17 cellular contexts compared by ENCODE assay signal in genomic region chr10:43375401-43376020, GRCh38. TPM values are rescaled to one million over a fixed set of nuclear protein-coding genes. Genes with fewer than 3 reads are reported as not detected.
DNase-seq lines count a peak whose midpoint lies in the region; ATAC-seq and TF ChIP-seq lines count a peak whose summit lies in the region.
"Had no signal": no experiment of that assay in that cellular context is flagged by ENCODE, and none has a peak within 500 bp of the region (broad histone marks: within the 10 kb centered on the region; RNA-seq: fewer than 3 reads in every experiment).

No MANE protein-coding gene starts in this region.

- H3K36me3 ChIP-seq in aorta (ENCODE audit: control insufficient read depth in 1 of 2, insufficient read depth in 2 of 2, low read length in 1 of 2) = no peaks in the 10 kb centered on the region
- H3K36me3 ChIP-seq: BLaER1 had no signal

- POLR2A ChIA-PET in activated CD8-positive, alpha-beta T cell treated with anti-CD3 and anti-CD28 coated beads for 36 hours (lab: Charles Lee) = interaction anchor here (1.1 to 1.5 kb wide), 3 partner anchors 9 to 13 kb away, joined by 3 to 5 read pairs (median 3); no protein-coding TSS in a partner anchor

- H3K4me1 ChIP-seq in aorta (ENCODE audit: control insufficient read depth in 1 of 2, insufficient read depth in 2 of 2, low read length in 2 of 2) = no peaks in the 10 kb centered on the region

- H3K4me1 Mint-ChIP-seq in progenitor cell of endocrine pancreas (ENCODE audit: low read depth) = peaks cover 20% of the 10 kb centered on the region
- peaks cover 3% of the 10 kb centered on the region for H3K4me1 Mint-ChIP-seq in T-helper 2 cell treated with Interferon-gamma antibody and Interleukin-4, amounts not matched to agents 5 μg/mL and 100 μg/mL, for 36 hours (ENCODE audit: low read depth)
- H3K4me1 Mint-ChIP-seq in activated CD8-positive, alpha-beta T cell treated with anti-CD3 and anti-CD28 coated beads for 36 hours (ENCODE audit: low read depth) = peaks cover 13% of the 10 kb centered on the region

- no peaks in the 10 kb centered on the region for H3K9me3 Mint-ChIP-seq in progenitor cell of endocrine pancreas (ENCODE audit: low read depth)
- H3K9me3 Mint-ChIP-seq in T-helper 2 cell treated with Interferon-gamma antibody and Interleukin-4, amounts not matched to agents 5 μg/mL and 100 μg/mL, for 36 hours = no peaks in the 10 kb centered on the region
- H3K9me3 Mint-ChIP-seq in activated CD8-positive, alpha-beta T cell treated with anti-CD3 and anti-CD28 coated beads for 36 hours = no peaks in the 10 kb centered on the region
- H3K9me3 Mint-ChIP-seq: CD8-positive, alpha-beta memory T cell had no signal

- no peak overlapping the region for H3K27ac ChIP-seq in aorta (ENCODE audit: low read depth in 1 of 2, low read length in 2 of 2)
- H3K27ac ChIP-seq: BLaER1, SK-N-MC had no signal

- peak overlapping the region; percentile 73 for H3K27ac Mint-ChIP-seq in progenitor cell of endocrine pancreas
- H3K27ac Mint-ChIP-seq in T-helper 2 cell treated with Interferon-gamma antibody and Interleukin-4, amounts not matched to agents 5 μg/mL and 100 μg/mL, for 36 hours = no peak overlapping the region
- no peak overlapping the region for H3K27ac Mint-ChIP-seq in activated CD8-positive, alpha-beta T cell treated with anti-CD3 and anti-CD28 coated beads for 36 hours

- no peak overlapping the region for H3K4me3 ChIP-seq in aorta (ENCODE audit: low read length in 2 of 2)
- H3K4me3 ChIP-seq: BLaER1, SK-N-MC had no signal

- CTCF ChIA-PET in activated CD8-positive, alpha-beta T cell treated with anti-CD3 and anti-CD28 coated beads for 36 hours (lab: Charles Lee) = no interaction called here

- peak; percentile 67 for ATAC-seq in left colon
- ATAC-seq in aorta (ENCODE audit: low FRiP score) = no peak
- no peak for ATAC-seq in activated CD8-positive, alpha-beta T cell treated with anti-CD3 and anti-CD28 coated beads for 36 hours

- H3K9me3 ChIP-seq in aorta (ENCODE audit: control insufficient read depth, low read length) = no peaks in the 10 kb centered on the region
- H3K9me3 ChIP-seq: BLaER1 had no signal

- H3K27me3 ChIP-seq in aorta (ENCODE audit: control insufficient read depth in 1 of 2, insufficient read depth in 2 of 2, low read length in 1 of 2) = no peaks in the 10 kb centered on the region
- H3K27me3 ChIP-seq: BLaER1 had no signal

- TF ChIP-seq CTCF in progenitor cell of endocrine pancreas (IDR thresholded peaks at IDR 0.05; ENCODE audit: unreplicated experiment) = no peak
- TF ChIP-seq CTCF in activated CD8-positive, alpha-beta T cell treated with anti-CD3 and anti-CD28 coated beads for 36 hours (IDR thresholded peaks at IDR 0.05) = no peak

- intact Hi-C loops in left colon (cut with DNase I, micrococcal nuclease) (no loop called here), aorta (cut with DNase I) (no loop called here)
- intact Hi-C loops in activated CD8-positive, alpha-beta T cell treated with anti-CD3 and anti-CD28 coated beads for 36 hours (cut with micrococcal nuclease) = no loop called here

- no peaks in the 10 kb centered on the region for H3K36me3 Mint-ChIP-seq in progenitor cell of endocrine pancreas (ENCODE audit: insufficient read depth)
- no peaks in the 10 kb centered on the region for H3K36me3 Mint-ChIP-seq in T-helper 2 cell treated with Interferon-gamma antibody and Interleukin-4, amounts not matched to agents 5 μg/mL and 100 μg/mL, for 36 hours (ENCODE audit: low read depth)
- H3K36me3 Mint-ChIP-seq in activated CD8-positive, alpha-beta T cell treated with anti-CD3 and anti-CD28 coated beads for 36 hours (ENCODE audit: low read depth) = no peaks in the 10 kb centered on the region
- H3K36me3 Mint-ChIP-seq: CD8-positive, alpha-beta memory T cell had no signal

- no peaks in the 10 kb centered on the region for H3K27me3 Mint-ChIP-seq in progenitor cell of endocrine pancreas
- H3K27me3 Mint-ChIP-seq in T-helper 2 cell treated with Interferon-gamma antibody and Interleukin-4, amounts not matched to agents 5 μg/mL and 100 μg/mL, for 36 hours (ENCODE audit: low read depth) = no peaks in the 10 kb centered on the region
- H3K27me3 Mint-ChIP-seq in activated CD8-positive, alpha-beta T cell treated with anti-CD3 and anti-CD28 coated beads for 36 hours = no peaks in the 10 kb centered on the region

- H3K4me3 Mint-ChIP-seq in progenitor cell of endocrine pancreas (ENCODE audit: low read depth) = no peak overlapping the region
- H3K4me3 Mint-ChIP-seq in T-helper 2 cell treated with Interferon-gamma antibody and Interleukin-4, amounts not matched to agents 5 μg/mL and 100 μg/mL, for 36 hours = no peak overlapping the region
- H3K4me3 Mint-ChIP-seq in activated CD8-positive, alpha-beta T cell treated with anti-CD3 and anti-CD28 coated beads for 36 hours = no peak overlapping the region

- 86% methylated on average over 11 to 12 of the region's 12 CpGs for WGBS in aorta, 2 donors

- DNase-seq in HT-29 (ENCODE audit: low spot score) (peak; percentile 64), left colon (no peak), progenitor cell of endocrine pancreas (ENCODE audit: low spot score, unreplicated experiment) (no peak), aorta (peak; percentile 26 to 67), activated gamma-delta T cell (lab: John Stamatoyannopoulos, UW) (no peak)
- no peak for DNase-seq in T-helper 2 cell treated with Interferon-gamma antibody and Interleukin-4, amounts not matched to agents 5 μg/mL and 100 μg/mL, for 36 hours (ENCODE audit: low spot score)
- DNase-seq in activated CD8-positive, alpha-beta T cell treated with anti-CD3 and anti-CD28 coated beads for 36 hours = no peak
- DNase-seq: CD8-positive, alpha-beta memory T cell; DMS153; KG1; NCI-H1092; NCI-H1694; NCI-H2107; NCI-H774 had no signal

RNA-seq across cellular contexts. Expression of gene FXYD4, which starts 4.1 kb away (rescaled TPM):
- total RNA-seq in HT-29 (2014; rRNA removed; shearing (Covaris generic)) = not detected in 2 replicates
- total RNA-seq in left colon (not detected), progenitor cell of endocrine pancreas (not detected in 2 replicates), aorta (not detected)
- not detected for polyA plus RNA-seq in aorta
- total RNA-seq in activated CD8-positive, alpha-beta T cell treated with anti-CD3 and anti-CD28 coated beads for 36 hours = not detected
- total RNA-seq: CD8-positive, alpha-beta memory T cell; M059J had no signal
- polyA plus RNA-seq: CD8-positive, alpha-beta memory T cell had no signal

RNA-seq across cellular contexts. Expression of gene HNRNPF, which starts 33.5 kb away (rescaled TPM):
- total RNA-seq in HT-29 (2014; rRNA removed; shearing (Covaris generic)) = 515 and 519 TPM in 2 replicates
- total RNA-seq in left colon (100 to 1,000 TPM; 214 to 257 TPM), progenitor cell of endocrine pancreas (211 and 221 TPM in 2 replicates), aorta (100 to 1,000 TPM; 103 to 114 TPM)
- 10 to 100 TPM; 54.3 to 63.2 TPM for polyA plus RNA-seq in aorta
- 100 to 1,000 TPM; 442 to 445 TPM for total RNA-seq in activated CD8-positive, alpha-beta T cell treated with anti-CD3 and anti-CD28 coated beads for 36 hours

Comparison
In these comparisons a context has a peak if more than half of its experiments do, and no peak if none do; other contexts are left out.
1. DNase-seq: peak in HT-29 (single experiment) and aorta (2 of 2); none in left colon (0 of 2), progenitor cell of endocrine pancreas (single experiment), T-helper 2 cell treated with Interferon-gamma antibody and Interleukin-4, amounts not matched to agents 5 μg/mL and 100 μg/mL, for 36 hours (single experiment), activated CD8-positive, alpha-beta T cell treated with anti-CD3 and anti-CD28 coated beads for 36 hours (single experiment) and activated gamma-delta T cell (single experiment).